Comparison of ENCODE assay signal across 8 cellular contexts in genomic region chr1:21669287-21670058, GRCh38. TPM values are rescaled to one million over a fixed set of nuclear protein-coding genes. Genes with fewer than 3 reads are reported as not detected.
DNase-seq lines count a peak whose midpoint lies in the region; ATAC-seq, FAIRE-seq and TF ChIP-seq lines count a peak whose summit lies in the region.

Gene RAP1GAP (minus strand): TSS chr1:21669357. CDS start chr1:21620032, 49,325 bp downstream.

- H3K9me3 ChIP-seq in PC-9 (ENCODE audit: insufficient read depth, low read depth): no peaks in the 10 kb centered on the region
- H3K9me3 ChIP-seq in MM.1S (replicated peaks; ENCODE audit: insufficient read depth, low read length): no peaks in the 10 kb centered on the region

- H3K9me2 ChIP-seq in PC-9 (ENCODE audit: insufficient read depth): no peaks in the 10 kb centered on the region
- H3K9me2 ChIP-seq in MM.1S (replicated peaks; ENCODE audit: insufficient read depth, low read length): no peaks in the 10 kb centered on the region

- CTCF ChIA-PET in PC-9 (lab: Charles Lee): no interaction called here

- intact Hi-C loops in PC-9 (cut with micrococcal nuclease; ENCODE audit: unreplicated experiment): loop anchor here (10.0 kb wide), 1 partner anchor 745 kb away; no protein-coding TSS in a partner anchor

- no peak for FAIRE-seq in bronchial epithelial cell (lab: Jason Lieb, UNC)

- H3K4me1 ChIP-seq in PC-9 (replicated peaks; ENCODE audit: insufficient read depth) (0 out of 2 replicates have a peak, but pooled peaks cover under 1% of the 10 kb centered on the region), MM.1S (ENCODE audit: low read length) (no peaks in the 10 kb centered on the region)

- no peak for TF ChIP-seq CTCF in PC-9 (conservative IDR thresholded peaks at IDR 0.05)
- peak; percentile 6 for TF ChIP-seq CTCF in bronchial epithelial cell (IDR thresholded peaks at IDR 0.05; ENCODE audit: insufficient read depth, low read length, severe bottlenecking)
- TF ChIP-seq CTCF in MM.1S (IDR thresholded peaks at IDR 0.05; ENCODE audit: low read length): no peak

- ATAC-seq in stimulated activated naive CD8-positive, alpha-beta T cell treated with anti-CD3 and anti-CD28 coated beads, Interleukin-15, Interleukin-2, amounts not matched to agents 100 U/mL and 50 U/mL, for 24 hours: peak; percentile 46

- H3K4me3 ChIP-seq in PC-9 (no peak within 1 kb of the TSS), bronchial epithelial cell (ENCODE audit: low read depth, low read length) (peak within 1 kb of the TSS; percentile 23), MM.1S (ENCODE audit: low read length) (no peak within 1 kb of the TSS)

- H4K20me1 ChIP-seq in PC-9 (ENCODE audit: insufficient read depth) (no peaks in the 10 kb centered on the region), MM.1S (ENCODE audit: insufficient read depth, low read length) (no peaks in the 10 kb centered on the region; the same call in 1 of the 2 replicates)

- H3K79me2 ChIP-seq in PC-9 (ENCODE audit: low read depth): no peaks in the 10 kb centered on the region
- no peaks in the 10 kb centered on the region for H3K79me2 ChIP-seq in MM.1S (ENCODE audit: low read length)

- POLR2A ChIA-PET in PC-9 (lab: Charles Lee; ENCODE audit: unreplicated experiment): no interaction called here

- peak; percentile 39 for DNase-seq in activated T-cell treated with anti-CD3 and anti-CD28 coated beads, Interleukin-2, amount 50 U/mL, for 1 hour
- no peak for DNase-seq in activated T-cell treated with anti-CD3 and anti-CD28 coated beads for 4 hours
- no peak for DNase-seq in PC-9
- DNase-seq in bronchial epithelial cell (ENCODE audit: low read depth): no peak
- DNase-seq in left kidney (ENCODE audit: low read depth, low spot score): peak; percentile 72
- peak; percentile 30 for DNase-seq in stimulated activated naive CD8-positive, alpha-beta T cell treated with anti-CD3 and anti-CD28 coated beads, Interleukin-15, Interleukin-2, amounts not matched to agents 100 U/mL and 50 U/mL, for 24 hours
- DNase-seq in MM.1S: no peak
- DNase-seq in DMS153 (lab: John Stamatoyannopoulos, UW): no peak

- H3F3A ChIP-seq in PC-9 (ENCODE audit: insufficient read depth, low read depth) (no peaks in the 10 kb centered on the region), MM.1S (ENCODE audit: insufficient read depth, low read length) (no peaks in the 10 kb centered on the region)

- BruUV-seq in PC-9 (replicated peaks; lab: Mats Ljungman, UMichigan): no TSS peak

- no peak within 1 kb of the TSS for H3K4me2 ChIP-seq in PC-9
- H3K4me2 ChIP-seq in MM.1S (ENCODE audit: low read depth, low read length): no peak within 1 kb of the TSS

- H3K27me3 ChIP-seq in PC-9 (ENCODE audit: insufficient read depth, low read depth) (no peaks in the 10 kb centered on the region), bronchial epithelial cell (ENCODE audit: control insufficient read depth, insufficient read depth, low read length) (peaks cover 9% of the 10 kb centered on the region), MM.1S (replicated peaks; ENCODE audit: insufficient read depth, low read length) (peaks cover 17% of the 10 kb centered on the region)

- H3K36me3 ChIP-seq in PC-9 (ENCODE audit: low read depth): no peaks in the 10 kb centered on the region
- H3K36me3 ChIP-seq in bronchial epithelial cell (ENCODE audit: control insufficient read depth, insufficient read depth, low read length): no peaks in the 10 kb centered on the region
- no peaks in the 10 kb centered on the region for H3K36me3 ChIP-seq in MM.1S (replicated peaks; ENCODE audit: insufficient read depth, low read length)

- H3K9ac ChIP-seq in MM.1S (ENCODE audit: low read length): no peak within 1 kb of the TSS

- H3K27ac ChIP-seq in PC-9 (no peak within 1 kb of the TSS), MM.1S (ENCODE audit: low read length) (no peak within 1 kb of the TSS)

- H2AFZ ChIP-seq in PC-9: no peak within 1 kb of the TSS
- no peak within 1 kb of the TSS for H2AFZ ChIP-seq in MM.1S (ENCODE audit: low read length)

RNA-seq across cellular contexts. Expression of gene RAP1GAP, which starts in this region (rescaled TPM):
- 22.7 and 30.2 TPM in 2 replicates for total RNA-seq in PC-9 (2021)
- total RNA-seq in bronchial epithelial cell: 1.1 and 2.6 TPM in 2 replicates

Comparison
In these comparisons a context has a peak if more than half of its experiments do, and no peak if none do; other contexts are left out.
1. DNase-seq: peak in activated T-cell treated with anti-CD3 and anti-CD28 coated beads, Interleukin-2, amount 50 U/mL, for 1 hour (single experiment), left kidney (single experiment) and stimulated activated naive CD8-positive, alpha-beta T cell treated with anti-CD3 and anti-CD28 coated beads, Interleukin-15, Interleukin-2, amounts not matched to agents 100 U/mL and 50 U/mL, for 24 hours (single experiment); none in activated T-cell treated with anti-CD3 and anti-CD28 coated beads for 4 hours (single experiment), PC-9 (0 of 2), bronchial epithelial cell (single experiment), MM.1S (single experiment) and DMS153 (single experiment).